ENCODE assay signal across 8 cellular contexts in the genomic region with DNA sequence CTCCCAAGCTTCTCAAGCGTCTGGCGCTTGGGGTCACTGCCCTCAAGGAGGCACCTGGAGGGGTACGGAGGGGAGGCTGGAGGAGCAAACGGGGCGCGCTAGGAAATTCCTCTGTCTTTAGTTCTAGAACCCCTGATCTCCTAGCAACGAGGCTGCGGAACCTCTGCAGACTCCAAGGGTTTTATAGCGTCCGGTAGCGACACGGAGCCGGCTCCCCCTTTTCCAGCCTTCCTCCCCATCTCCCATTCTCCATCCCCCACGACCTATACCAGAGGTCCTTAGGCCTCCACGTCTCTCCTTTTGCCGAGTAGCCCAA. TPM values are rescaled to one million over a fixed set of nuclear protein-coding genes. Genes with fewer than 3 reads are reported as not detected.
A peak's percentile ranks its signal among the peaks of the same experiment; 100 is the strongest.
DNase-seq lines count a peak whose midpoint lies in the region; ATAC-seq and TF ChIP-seq lines count a peak whose summit lies in the region.

No MANE protein-coding gene starts in this region.

- H3K27ac ChIP-seq in heart left ventricle (peak overlapping the region in 11 of 12 donors; percentile 84 to 97 (median 95)), upper lobe of right lung (peak overlapping the region; percentile 100)

- peak overlapping the region; percentile 98 for H3K4me3 Mint-ChIP-seq in memory B cell

- H3K4me1 Mint-ChIP-seq in memory B cell: peaks cover 13% of the 10 kb centered on the region

- H3K36me3 Mint-ChIP-seq in memory B cell: peaks cover 11% of the 10 kb centered on the region

- no peak for TF ChIP-seq CTCF in heart left ventricle (IDR thresholded peaks at IDR 0.05)
- no peak for TF ChIP-seq CTCF in astrocyte of the cerebellum (IDR thresholded peaks at IDR 0.05; ENCODE audit: low read depth, low read length, missing control alignments)
- no peak for TF ChIP-seq CTCF in upper lobe of right lung (IDR thresholded peaks at IDR 0.05)

- H3K9me3 ChIP-seq in heart left ventricle: no peaks in the 10 kb centered on the region
- H3K9me3 ChIP-seq in upper lobe of right lung: no peaks in the 10 kb centered on the region

- in situ Hi-C loops in astrocyte of the cerebellum (cut with HindIII; ENCODE audit: low sequenced_read_pairs): loop anchor here (5.0 kb wide), 1 partner anchor 79 kb away; no protein-coding TSS in a partner anchor

- H3K27me3 Mint-ChIP-seq in memory B cell: peaks cover 7% of the 10 kb centered on the region

- peak overlapping the region in 9 of 12 donors; percentile 79 to 100 (median 94) for H3K4me3 ChIP-seq in heart left ventricle
- H3K4me3 ChIP-seq in astrocyte of the cerebellum (ENCODE audit: low read depth, low read length): peak overlapping the region; percentile 86
- H3K4me3 ChIP-seq in upper lobe of right lung: peak overlapping the region; percentile 91

- peaks cover 0 to 29% (median 24%) of the 10 kb centered on the region in 9 donors for H3K36me3 ChIP-seq in heart left ventricle
- H3K36me3 ChIP-seq in upper lobe of right lung: peaks cover 27% of the 10 kb centered on the region

- peak overlapping the region; percentile 96 for H3K27ac Mint-ChIP-seq in memory B cell

- 28 to 38% (median 35%) methylated on average over 14 to 16 of the region's 16 CpGs for WGBS in heart left ventricle, 4 donors

- H3K27me3 ChIP-seq in heart left ventricle (no peaks in the 10 kb centered on the region), upper lobe of right lung (no peaks in the 10 kb centered on the region)

- H3K4me1 ChIP-seq in heart left ventricle: peaks cover 0 to 27% (median 16%) of the 10 kb centered on the region in 12 donors
- peaks cover 16% of the 10 kb centered on the region for H3K4me1 ChIP-seq in upper lobe of right lung

- intact Hi-C loops in heart left ventricle (cut with DNase I): loop anchor here in 8 of 10 donors (2.0 to 10.0 kb wide), 9 partner anchors 41 to 161 kb away; a partner anchor contains a TSS
- intact Hi-C loops in left cardiac atrium (cut with DNase I): loop anchor here (10.0 kb wide), 2 partner anchors 141 to 151 kb away; a partner anchor contains a TSS
- intact Hi-C loops in upper lobe of right lung (cut with DNase I): no loop called here

- no peaks in the 10 kb centered on the region for H3K9me3 Mint-ChIP-seq in memory B cell

- DNase-seq in heart left ventricle (no peak), left cardiac atrium (no peak), astrocyte of the cerebellum (ENCODE audit: low read depth) (no peak), memory B cell (ENCODE audit: low spot score in 2 of 2) (no peak), upper lobe of right lung (no peak), KG1 (lab: John Stamatoyannopoulos, UW) (no peak), AG08396 (ENCODE audit: low spot score) (no peak), NCI-H1417 (lab: John Stamatoyannopoulos, UW) (no peak)

- no peak for ATAC-seq in heart left ventricle
- ATAC-seq in left cardiac atrium: no peak
- ATAC-seq in memory B cell (ENCODE audit: low read depth): no peak
- ATAC-seq in upper lobe of right lung: no peak

- no peak for TF ChIP-seq POLR2A in heart left ventricle (IDR thresholded peaks at IDR 0.05)

RNA-seq across cellular contexts. Expression of a gene that starts 0.6 kb away (rescaled TPM):
- total RNA-seq in heart left ventricle: 100 to 1,000 TPM in 2 of 9 donors, 10 to 100 TPM in 7; 57.5 to 143 (median 76.3) TPM
- 100 to 1,000 TPM in 1 of 2 donors, 10 to 100 TPM in 1; 64.2 to 106 TPM for polyA plus RNA-seq in heart left ventricle
- 10 to 100 TPM; 88.8 to 90.8 TPM for total RNA-seq in left cardiac atrium
- total RNA-seq in upper lobe of right lung: 83.2 TPM

RNA-seq across cellular contexts. Expression of a gene that starts 35.7 kb away (rescaled TPM):
- 1 to 10 TPM in 5 of 9 donors, under 1 TPM in 3, not detected in 1; 0.16 to 8.9 (median 1.4) TPM for total RNA-seq in heart left ventricle
- under 1 TPM; 0.15 to 0.51 TPM for polyA plus RNA-seq in heart left ventricle
- 1 to 10 TPM in 1 of 2 donors, under 1 TPM in 1; 0.82 to 1.8 TPM for total RNA-seq in left cardiac atrium
- total RNA-seq in upper lobe of right lung: 11.9 TPM

RNA-seq across cellular contexts. Expression of a gene that starts 36.7 kb away (rescaled TPM):
- total RNA-seq in heart left ventricle (1 to 10 TPM in 2 of 9 donors, under 1 TPM in 4, not detected in 3; 0.20 to 5.3 (median 0.65) TPM), left cardiac atrium (1 to 10 TPM in 1 of 2 donors, under 1 TPM in 1; 0.59 to 1.0 TPM), upper lobe of right lung (4.4 TPM)
- polyA plus RNA-seq in heart left ventricle: under 1 TPM in 1 of 2 donors, not detected in 1; 0.54 TPM

RNA-seq across cellular contexts. Expression of a gene that starts 43.4 kb away (rescaled TPM):
- total RNA-seq in heart left ventricle: 100 to 1,000 TPM in 1 of 9 donors, 10 to 100 TPM in 8; 33.1 to 140 (median 44.6) TPM
- polyA plus RNA-seq in heart left ventricle: 10 to 100 TPM; 32.9 to 50.6 TPM
- 10 to 100 TPM; 72.7 to 82.4 TPM for total RNA-seq in left cardiac atrium
- 247 TPM for total RNA-seq in upper lobe of right lung

RNA-seq across cellular contexts. Expression of a gene that starts 47.7 kb away (rescaled TPM):
- total RNA-seq in heart left ventricle (10 to 100 TPM; 10.8 to 23.9 (median 12.6) TPM), left cardiac atrium (10 to 100 TPM; 15.1 to 16.6 TPM), upper lobe of right lung (15.2 TPM)
- polyA plus RNA-seq in heart left ventricle: 10 to 100 TPM; 29.2 to 32.9 TPM
